16 cellular contexts compared by ENCODE assay signal in the genomic region with DNA sequence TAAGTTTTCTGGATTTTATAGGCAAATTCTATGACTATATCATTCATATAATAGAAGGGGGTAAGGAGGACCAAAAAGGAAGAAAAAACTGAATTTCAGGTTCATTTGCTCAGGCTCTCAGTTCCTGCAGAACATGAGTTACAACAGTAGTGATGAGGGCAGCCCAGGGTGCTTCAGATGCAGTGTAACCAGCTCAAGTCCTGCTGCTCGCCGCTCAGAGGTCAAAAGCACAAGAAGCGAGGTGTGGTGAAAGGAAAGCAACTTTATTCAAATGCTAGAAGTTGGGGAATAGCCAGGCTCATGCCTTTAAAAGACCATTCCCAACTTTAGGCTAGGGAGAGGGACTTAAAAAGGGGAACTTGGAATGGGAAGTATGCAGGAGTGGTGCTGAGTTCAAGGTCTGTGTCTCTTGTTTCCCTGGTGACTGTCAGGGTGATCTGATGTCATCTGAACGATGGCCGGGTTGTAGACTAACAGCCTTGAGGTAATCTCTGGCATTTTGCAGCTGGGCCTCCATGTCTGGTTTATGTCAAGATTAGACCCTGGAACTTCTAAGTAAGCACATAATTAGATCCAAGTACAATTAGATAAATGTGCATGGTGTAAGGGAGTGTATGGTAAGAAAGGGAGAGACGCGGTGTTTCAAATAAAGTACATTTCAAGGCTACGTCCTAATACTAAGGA. TPM values are rescaled to one million over a fixed set of nuclear protein-coding genes. Genes with fewer than 3 reads are reported as not detected.
DNase-seq lines count a peak whose midpoint lies in the region; ATAC-seq and TF ChIP-seq lines count a peak whose summit lies in the region.
"Had no signal": no experiment of that assay in that cellular context is flagged by ENCODE, and none has a peak within 500 bp of the region (broad histone marks: within the 10 kb centered on the region; RNA-seq: fewer than 3 reads in every experiment).

No MANE protein-coding gene starts in this region.

- H3K14ac ChIP-seq in mesenchymal stem cell (ENCODE audit: low read length in 2 of 2), result no peak overlapping the region

- H3K18ac ChIP-seq in mesenchymal stem cell (ENCODE audit: low read depth in 1 of 2, low read length in 2 of 2), result no peak overlapping the region

- intact Hi-C loops in Right ventricle myocardium inferior (cut with DNase I), result no loop called here

- H3K4me1 ChIP-seq in cardiac muscle cell (ENCODE audit: low read depth) (peaks cover 9% of the 10 kb centered on the region), mesenchymal stem cell (ENCODE audit: control insufficient read depth, insufficient read depth, low read depth, low read length) (no peaks in the 10 kb centered on the region)
- H3K4me1 ChIP-seq: BLaER1 treated with 17β-estradiol and CSF1 and Interleukin-3, amounts not matched to agents 10 nM and 100 nM had no signal

- H2AFZ ChIP-seq in mesenchymal stem cell (ENCODE audit: low read depth, low read length), result no peak overlapping the region

- H3K4ac ChIP-seq in mesenchymal stem cell (ENCODE audit: low read depth in 1 of 2, low read length in 2 of 2), result no peak overlapping the region

- H3K79me1 ChIP-seq in mesenchymal stem cell (replicated peaks; ENCODE audit: low read length, poor library complexity, severe bottlenecking), result no peaks in the 10 kb centered on the region

- no peak overlapping the region for H2BK12ac ChIP-seq in mesenchymal stem cell (ENCODE audit: low read length in 2 of 2)

- peak; percentile 29 to 32 for DNase-seq in cardiac muscle cell (ENCODE audit: low read depth in 1 of 2, low spot score in 1 of 2)
- no peak for DNase-seq in Right ventricle myocardium inferior (ENCODE audit: missing footprints)
- DNase-seq in amniotic epithelial cell (ENCODE audit: low read depth), result peak; percentile 94
- peak; percentile 21 for DNase-seq in mesenchymal stem cell
- no peak for DNase-seq in HuH-7.5 (ENCODE audit: low spot score)
- no peak for DNase-seq in stimulated activated naive CD4-positive, alpha-beta T cell treated with Interleukin-2 at 50 U/mL for 16 hours (lab: John Stamatoyannopoulos, UW)
- no peak for DNase-seq in KBM-7
- DNase-seq: COR-L47, MG63, NCI-H1105, NCI-H187, NCI-H446 had no signal

- no peaks in the 10 kb centered on the region for H3K27me3 ChIP-seq in cardiac muscle cell
- no peaks in the 10 kb centered on the region for H3K27me3 ChIP-seq in mesenchymal stem cell (ENCODE audit: control insufficient read depth in 1 of 2, insufficient read depth in 1 of 2, low read length in 2 of 2)
- H3K27me3 ChIP-seq: BLaER1 treated with 17β-estradiol and CSF1 and Interleukin-3, amounts not matched to agents 10 nM and 100 nM; MG63 had no signal

- WGBS in mesenchymal stem cell, result 79% methylated on average over 7 of the region's 8 CpGs

- H3K9ac ChIP-seq in mesenchymal stem cell (ENCODE audit: low read length), result no peak overlapping the region
- H3K9ac ChIP-seq: BLaER1 treated with 17β-estradiol and CSF1 and Interleukin-3, amounts not matched to agents 10 nM and 100 nM had no signal

- H3K23ac ChIP-seq in mesenchymal stem cell (ENCODE audit: low read length in 2 of 2), result no peak overlapping the region

- no peak overlapping the region for H4K8ac ChIP-seq in mesenchymal stem cell (ENCODE audit: low read length)

- no peak overlapping the region for H2BK5ac ChIP-seq in mesenchymal stem cell (ENCODE audit: low read depth, low read length, poor library complexity, severe bottlenecking)

- no peak overlapping the region for H3K4me2 ChIP-seq in mesenchymal stem cell (ENCODE audit: low read length, poor library complexity, severe bottlenecking)
- H3K4me2 ChIP-seq: BLaER1 treated with 17β-estradiol and CSF1 and Interleukin-3, amounts not matched to agents 10 nM and 100 nM had no signal

- H4K91ac ChIP-seq in mesenchymal stem cell (ENCODE audit: low read length), result no peak overlapping the region

- no peak overlapping the region for H2BK120ac ChIP-seq in mesenchymal stem cell (ENCODE audit: low read depth, low read length)

- H3K27ac ChIP-seq in cardiac muscle cell, result no peak overlapping the region
- H3K27ac ChIP-seq in mesenchymal stem cell (ENCODE audit: low read length, poor library complexity, severe bottlenecking), result no peak overlapping the region
- H3K27ac ChIP-seq: 22Rv1; BLaER1 treated with 17β-estradiol and CSF1 and Interleukin-3, amounts not matched to agents 10 nM and 100 nM; HL-60 had no signal

- ATAC-seq in Right ventricle myocardium inferior (no peak), HG02852 (IDR thresholded peaks at IDR 0.05; ENCODE audit: unreplicated experiment) (no peak)

- H2AK5ac ChIP-seq in mesenchymal stem cell (ENCODE audit: low read length, severe bottlenecking), result no peak overlapping the region

- H3K9me3 ChIP-seq in cardiac muscle cell (ENCODE audit: low read depth) (no peaks in the 10 kb centered on the region), mesenchymal stem cell (ENCODE audit: control insufficient read depth, low read length) (no peaks in the 10 kb centered on the region)
- H3K9me3 ChIP-seq: BLaER1 treated with 17β-estradiol and CSF1 and Interleukin-3, amounts not matched to agents 10 nM and 100 nM; MG63 had no signal

- H3K4me3 ChIP-seq in cardiac muscle cell, result no peak overlapping the region
- no peak overlapping the region for H3K4me3 ChIP-seq in mesenchymal stem cell (ENCODE audit: insufficient read depth in 1 of 2, low read depth in 1 of 2, low read length in 2 of 2)
- H3K4me3 ChIP-seq: BLaER1 treated with 17β-estradiol and CSF1 and Interleukin-3, amounts not matched to agents 10 nM and 100 nM; MG63 had no signal

- H3K36me3 ChIP-seq in cardiac muscle cell, result no peaks in the 10 kb centered on the region
- H3K36me3 ChIP-seq in mesenchymal stem cell (ENCODE audit: control insufficient read depth in 1 of 2, insufficient read depth in 2 of 2, low read depth in 1 of 2, low read length in 2 of 2), result no peaks in the 10 kb centered on the region
- H3K36me3 ChIP-seq: BLaER1 treated with 17β-estradiol and CSF1 and Interleukin-3, amounts not matched to agents 10 nM and 100 nM; MG63 had no signal

- in situ Hi-C loops in KBM-7 (cut with MboI; ENCODE audit: low pct_unique_long_range_greater_than_20kb, low sequenced_read_pairs), result loop anchor here (25.0 kb wide), 1 partner anchor 1115 kb away; the partner anchor contains the start of genes CEP57L1 and SESN1

- no peak overlapping the region for H2BK15ac ChIP-seq in mesenchymal stem cell (ENCODE audit: low read depth, poor library complexity, severe bottlenecking)

- TF ChIP-seq CTCF in cardiac muscle cell (IDR thresholded peaks at IDR 0.05; ENCODE audit: low read depth, low read length), result no peak

RNA-seq across cellular contexts. Expression of gene SEC63, which starts 14.5 kb away (rescaled TPM):
- total RNA-seq in cardiac muscle cell, result 6.8 and 9.6 TPM in 2 replicates
- 72.4 and 80.8 TPM in 2 replicates for polyA plus RNA-seq in cardiac muscle cell
- total RNA-seq in Right ventricle myocardium inferior, result 52.9 TPM
- polyA plus RNA-seq in mesenchymal stem cell (2013, experiment 1 of 2), result 71.1 TPM
- polyA plus RNA-seq in mesenchymal stem cell (2013, experiment 2 of 2), result 77.8 TPM

Comparison
In these comparisons a context has a peak if more than half of its experiments do, and no peak if none do; other contexts are left out.
1. DNase-seq: peak in cardiac muscle cell (2 of 2), amniotic epithelial cell (single experiment) and mesenchymal stem cell (single experiment); none in Right ventricle myocardium inferior (single experiment), HuH-7.5 (single experiment), stimulated activated naive CD4-positive, alpha-beta T cell treated with Interleukin-2 at 50 U/mL for 16 hours (single experiment) and KBM-7 (single experiment).